Comparison of ENCODE assay signal across 2 cellular contexts in genomic region chr3:60469481-60469880, GRCh38.
TF ChIP-seq lines count a peak whose summit lies in the region.

No MANE protein-coding gene starts in this region.

TF ChIP-seq in GM23338, 12 proteins besides CTCF, POLR2A, EP300 and RAD21 (continued from another document):
- TF ChIP-seq, protein P1, sequence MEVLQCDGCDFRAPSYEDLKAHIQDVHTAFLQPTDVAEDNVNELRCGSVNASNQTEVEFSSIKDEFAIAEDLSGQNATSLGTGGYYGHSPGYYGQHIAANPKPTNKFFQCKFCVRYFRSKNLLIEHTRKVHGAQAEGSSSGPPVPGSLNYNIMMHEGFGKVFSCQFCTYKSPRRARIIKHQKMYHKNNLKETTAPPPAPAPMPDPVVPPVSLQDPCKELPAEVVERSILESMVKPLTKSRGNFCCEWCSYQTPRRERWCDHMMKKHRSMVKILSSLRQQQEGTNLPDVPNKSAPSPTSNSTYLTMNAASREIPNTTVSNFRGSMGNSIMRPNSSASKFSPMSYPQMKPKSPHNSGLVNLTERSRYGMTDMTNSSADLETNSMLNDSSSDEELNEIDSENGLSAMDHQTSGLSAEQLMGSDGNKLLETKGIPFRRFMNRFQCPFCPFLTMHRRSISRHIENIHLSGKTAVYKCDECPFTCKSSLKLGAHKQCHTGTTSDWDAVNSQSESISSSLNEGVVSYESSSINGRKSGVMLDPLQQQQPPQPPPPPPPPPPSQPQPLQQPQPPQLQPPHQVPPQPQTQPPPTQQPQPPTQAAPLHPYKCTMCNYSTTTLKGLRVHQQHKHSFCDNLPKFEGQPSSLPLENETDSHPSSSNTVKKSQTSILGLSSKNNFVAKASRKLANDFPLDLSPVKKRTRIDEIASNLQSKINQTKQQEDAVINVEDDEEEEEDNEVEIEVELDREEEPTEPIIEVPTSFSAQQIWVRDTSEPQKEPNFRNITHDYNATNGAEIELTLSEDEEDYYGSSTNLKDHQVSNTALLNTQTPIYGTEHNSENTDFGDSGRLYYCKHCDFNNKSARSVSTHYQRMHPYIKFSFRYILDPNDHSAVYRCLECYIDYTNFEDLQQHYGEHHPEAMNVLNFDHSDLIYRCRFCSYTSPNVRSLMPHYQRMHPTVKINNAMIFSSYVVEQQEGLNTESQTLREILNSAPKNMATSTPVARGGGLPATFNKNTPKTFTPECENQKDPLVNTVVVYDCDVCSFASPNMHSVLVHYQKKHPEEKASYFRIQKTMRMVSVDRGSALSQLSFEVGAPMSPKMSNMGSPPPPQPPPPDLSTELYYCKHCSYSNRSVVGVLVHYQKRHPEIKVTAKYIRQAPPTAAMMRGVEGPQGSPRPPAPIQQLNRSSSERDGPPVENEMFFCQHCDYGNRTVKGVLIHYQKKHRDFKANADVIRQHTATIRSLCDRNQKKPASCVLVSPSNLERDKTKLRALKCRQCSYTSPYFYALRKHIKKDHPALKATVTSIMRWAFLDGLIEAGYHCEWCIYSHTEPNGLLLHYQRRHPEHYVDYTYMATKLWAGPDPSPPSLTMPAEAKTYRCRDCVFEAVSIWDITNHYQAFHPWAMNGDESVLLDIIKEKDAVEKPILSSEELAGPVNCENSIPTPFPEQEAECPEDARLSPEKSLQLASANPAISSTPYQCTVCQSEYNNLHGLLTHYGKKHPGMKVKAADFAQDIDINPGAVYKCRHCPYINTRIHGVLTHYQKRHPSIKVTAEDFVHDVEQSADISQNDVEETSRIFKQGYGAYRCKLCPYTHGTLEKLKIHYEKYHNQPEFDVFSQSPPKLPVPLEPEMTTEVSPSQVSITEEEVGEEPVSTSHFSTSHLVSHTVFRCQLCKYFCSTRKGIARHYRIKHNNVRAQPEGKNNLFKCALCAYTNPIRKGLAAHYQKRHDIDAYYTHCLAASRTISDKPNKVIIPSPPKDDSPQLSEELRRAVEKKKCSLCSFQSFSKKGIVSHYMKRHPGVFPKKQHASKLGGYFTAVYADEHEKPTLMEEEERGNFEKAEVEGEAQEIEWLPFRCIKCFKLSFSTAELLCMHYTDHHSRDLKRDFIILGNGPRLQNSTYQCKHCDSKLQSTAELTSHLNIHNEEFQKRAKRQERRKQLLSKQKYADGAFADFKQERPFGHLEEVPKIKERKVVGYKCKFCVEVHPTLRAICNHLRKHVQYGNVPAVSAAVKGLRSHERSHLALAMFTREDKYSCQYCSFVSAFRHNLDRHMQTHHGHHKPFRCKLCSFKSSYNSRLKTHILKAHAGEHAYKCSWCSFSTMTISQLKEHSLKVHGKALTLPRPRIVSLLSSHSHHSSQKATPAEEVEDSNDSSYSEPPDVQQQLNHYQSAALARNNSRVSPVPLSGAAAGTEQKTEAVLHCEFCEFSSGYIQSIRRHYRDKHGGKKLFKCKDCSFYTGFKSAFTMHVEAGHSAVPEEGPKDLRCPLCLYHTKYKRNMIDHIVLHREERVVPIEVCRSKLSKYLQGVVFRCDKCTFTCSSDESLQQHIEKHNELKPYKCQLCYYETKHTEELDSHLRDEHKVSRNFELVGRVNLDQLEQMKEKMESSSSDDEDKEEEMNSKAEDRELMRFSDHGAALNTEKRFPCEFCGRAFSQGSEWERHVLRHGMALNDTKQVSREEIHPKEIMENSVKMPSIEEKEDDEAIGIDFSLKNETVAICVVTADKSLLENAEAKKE (CRISPR knock-in tag; IDR thresholded peaks at IDR 0.05): no peak
- TF ChIP-seq ZNF114 (CRISPR knock-in tag; IDR thresholded peaks at IDR 0.05) (no peak), EZH2phosphoT487 (IDR thresholded peaks at IDR 0.05; ENCODE audit: unreplicated experiment) (no peak)

TF ChIP-seq in WTC11, 78 proteins besides CTCF, POLR2A, EP300 and RAD21 (continued from another document):
- no peak for TF ChIP-seq ZNF317 (CRISPR knock-in tag; IDR thresholded peaks at IDR 0.05; ENCODE audit: borderline replicate concordance, low read depth)
